Comparison of ENCODE assay signal across 1 cellular context in genomic region chr19:42242071-42242511, GRCh38.
TF ChIP-seq lines count a peak whose summit lies in the region.

No MANE protein-coding gene starts in this region.

TF ChIP-seq in neural cell, 6 proteins besides CTCF, POLR2A, EP300 and RAD21:
- no peak for TF ChIP-seq REST (IDR thresholded peaks at IDR 0.05; ENCODE audit: borderline replicate concordance)
- no peak for TF ChIP-seq TAF1 (IDR thresholded peaks at IDR 0.05; ENCODE audit: low read depth)
- TF ChIP-seq MXI1 (conservative IDR thresholded peaks at IDR 0.05; ENCODE audit: poor library complexity, severe bottlenecking), result no peak
- no peak for TF ChIP-seq POLR2AphosphoS5 (IDR thresholded peaks at IDR 0.05)
- TF ChIP-seq SMC3 (conservative IDR thresholded peaks at IDR 0.05; ENCODE audit: poor library complexity), result no peak
- no peak for TF ChIP-seq EZH2 (IDR thresholded peaks at IDR 0.05; ENCODE audit: borderline replicate concordance, insufficient read depth, low read length, poor library complexity, severe bottlenecking)
